In genomic region chr5:6786786-6787185, GRCh38 we compare ENCODE assay signal across 8 cellular contexts.
DNase-seq lines count a peak whose midpoint lies in the region; ATAC-seq and TF ChIP-seq lines count a peak whose summit lies in the region.
"Not testable (repeated sequence)": the region's sequence is repeated elsewhere in the genome, so short reads cannot be mapped to it uniquely, and the experiment has no call there.

No MANE protein-coding gene starts in this region.

- peak overlapping the region; percentile 76 to 94 (median 86) for H3K27ac Mint-ChIP-seq in CD14-positive monocyte

- not testable (repeated sequence) for DNase-seq in CD14-positive monocyte (ENCODE audit: low spot score)
- DNase-seq in M059J (ENCODE audit: low read depth) = peak; percentile 23
- peak in 6 of 7 donors; percentile 29 to 66 (median 44) for DNase-seq in adrenal gland
- peak; percentile 68 for DNase-seq in fibroblast of gingiva (ENCODE audit: low read depth)
- peak; percentile 80 for DNase-seq in right atrium auricular region (ENCODE audit: low spot score)
- peak; percentile 76 for DNase-seq in lower lobe of right lung
- DNase-seq in trophoblast cell = peak; percentile 64 to 73
- peak; percentile 79 for DNase-seq in upper lobe of right lung

- H3K23ac ChIP-seq in trophoblast cell (ENCODE audit: low read length) = not testable (repeated sequence)

- not testable (repeated sequence) for H3K27me3 ChIP-seq in adrenal gland; right atrium auricular region; lower lobe of right lung (ENCODE audit: low read depth); trophoblast cell (ENCODE audit: insufficient read depth, low read length); upper lobe of right lung

- not testable (repeated sequence) for H3K79me1 ChIP-seq in trophoblast cell (ENCODE audit: low read length)

- not testable (repeated sequence) for H3K4ac ChIP-seq in trophoblast cell (ENCODE audit: low read depth, low read length)

- intact Hi-C loops in CD14-positive monocyte (cut with micrococcal nuclease); adrenal gland (cut with DNase I); lower lobe of right lung (cut with DNase I); upper lobe of right lung (cut with DNase I): not testable (repeated sequence)

- not testable (repeated sequence) for H3K9me3 ChIP-seq in adrenal gland (replicated peaks in 1 of 3); right atrium auricular region; lower lobe of right lung; trophoblast cell (ENCODE audit: insufficient read depth, low read depth, low read length); upper lobe of right lung

- WGBS in adrenal gland, 4 donors = 70 to 82% (median 78%) methylated on average over 7 of the region's 7 CpGs
- 100% methylated on average over 1 of the region's 7 CpGs for WGBS in trophoblast cell (ENCODE audit: extremely low coverage, insufficient coverage, insufficient read length)

- H3K18ac ChIP-seq in trophoblast cell (ENCODE audit: low read length) = not testable (repeated sequence)

- H3K4me3 Mint-ChIP-seq in CD14-positive monocyte = peak overlapping the region; percentile 40 to 65

- H3K36me3 ChIP-seq in adrenal gland (replicated peaks in 1 of 2); right atrium auricular region; lower lobe of right lung; trophoblast cell (ENCODE audit: control insufficient read depth in 1 of 2, insufficient read depth in 2 of 2, low read length in 2 of 2); upper lobe of right lung: not testable (repeated sequence)

- not testable (repeated sequence) for H3K27ac ChIP-seq in adrenal gland; right atrium auricular region; lower lobe of right lung; trophoblast cell (ENCODE audit: low read depth, low read length); upper lobe of right lung

- not testable (repeated sequence) for H3K79me2 ChIP-seq in trophoblast cell (ENCODE audit: control insufficient read depth, insufficient read depth, low read length, poor library complexity)

- not testable (repeated sequence) for H4K8ac ChIP-seq in trophoblast cell (ENCODE audit: low read depth, low read length)

- not testable (repeated sequence) for H3K4me1 ChIP-seq in adrenal gland (replicated peaks in 1 of 2); right atrium auricular region; lower lobe of right lung; trophoblast cell (ENCODE audit: control insufficient read depth in 1 of 2, insufficient read depth in 2 of 2, low read length in 2 of 2); upper lobe of right lung

- H4K91ac ChIP-seq in trophoblast cell (ENCODE audit: low read depth, low read length) = not testable (repeated sequence)

- not testable (repeated sequence) for TF ChIP-seq CTCF in CD14-positive monocyte (IDR thresholded peaks at IDR 0.05); adrenal gland (IDR thresholded peaks at IDR 0.05); right atrium auricular region (IDR thresholded peaks at IDR 0.05); lower lobe of right lung (IDR thresholded peaks at IDR 0.05); upper lobe of right lung (IDR thresholded peaks at IDR 0.05)

- not testable (repeated sequence) for H2BK5ac ChIP-seq in trophoblast cell (ENCODE audit: low read depth, low read length, poor library complexity)

- H3K4me1 Mint-ChIP-seq in CD14-positive monocyte = peaks cover 59% of the 10 kb centered on the region

- not testable (repeated sequence) for H2BK120ac ChIP-seq in trophoblast cell (ENCODE audit: insufficient read depth, low read length, poor library complexity)

- not testable (repeated sequence) for H3K4me3 ChIP-seq in adrenal gland; right atrium auricular region; lower lobe of right lung; trophoblast cell (ENCODE audit: low read depth, low read length); upper lobe of right lung

- not testable (repeated sequence) for ATAC-seq in lower lobe of right lung
- peak; percentile 27 for ATAC-seq in upper lobe of right lung

- H3K27me3 Mint-ChIP-seq in CD14-positive monocyte (ENCODE audit: low read depth in 3 of 3) = not testable (repeated sequence)

- H3K14ac ChIP-seq in trophoblast cell (ENCODE audit: low read length) = not testable (repeated sequence)

- H3K9me3 Mint-ChIP-seq in CD14-positive monocyte = not testable (repeated sequence)

- TF ChIP-seq POLR2A in adrenal gland (IDR thresholded peaks at IDR 0.05) = not testable (repeated sequence)

- H2AFZ ChIP-seq in trophoblast cell (ENCODE audit: insufficient read depth, low read length, poor library complexity) = not testable (repeated sequence)

- not testable (repeated sequence) for H2BK12ac ChIP-seq in trophoblast cell (ENCODE audit: low read length)

- not testable (repeated sequence) for H3K4me2 ChIP-seq in trophoblast cell (ENCODE audit: low read length)

- not testable (repeated sequence) for H2AK5ac ChIP-seq in trophoblast cell (ENCODE audit: low read length)

- not testable (repeated sequence) for H3K36me3 Mint-ChIP-seq in CD14-positive monocyte

- H4K12ac ChIP-seq in trophoblast cell (ENCODE audit: low read depth, low read length) = not testable (repeated sequence)

- H3K9ac ChIP-seq in trophoblast cell (ENCODE audit: low read length) = not testable (repeated sequence)
